18 cellular contexts compared by ENCODE assay signal in genomic region chr9:112555091-112555643, GRCh38.
"Had no signal": no experiment of that assay in that cellular context is flagged by ENCODE, and none has a peak within 500 bp of the region (broad histone marks: within the 10 kb centered on the region; RNA-seq: fewer than 3 reads in every experiment).

No MANE protein-coding gene starts in this region.

- H3K9me3 ChIP-seq: body of pancreas, colonic mucosa, gastroesophageal sphincter, left ventricle myocardium inferior, neutrophil had no signal

- H3K27me3 ChIP-seq: body of pancreas, colonic mucosa, gastroesophageal sphincter, neutrophil had no signal

- H3K4me3 ChIP-seq: body of pancreas, colonic mucosa, gastroesophageal sphincter, left ventricle myocardium inferior, skin epidermis had no signal

- H3K27ac ChIP-seq: gastroesophageal sphincter, left ventricle myocardium inferior, neutrophil had no signal

- H3K36me3 ChIP-seq: colonic mucosa, gastroesophageal sphincter, left ventricle myocardium inferior, neutrophil had no signal

- ATAC-seq: activated CD8-positive, alpha-beta T cell treated with anti-CD3 and anti-CD28 coated beads, Interleukin-2, amount 10 ng/mL, durations not matched to agents 7 days and 5 days; body of pancreas; gastroesophageal sphincter; natural killer cell had no signal

- DNase-seq: activated B cell treated with CpG ODN at 0.5 μM for 24 hours; activated CD8-positive, alpha-beta memory T cell treated with anti-CD3 and anti-CD28 coated beads, Interleukin-2, amount 50 U/mL, for 4 hours; activated CD8-positive, alpha-beta T cell treated with anti-CD3 and anti-CD28 coated beads, Interleukin-2, amount 10 ng/mL, durations not matched to agents 7 days and 5 days; activated effector memory CD4-positive, alpha-beta T cell treated with anti-CD3 and anti-CD28 coated beads, Interleukin-2, amount 50 U/mL, for 16 hours; activated T-cell treated with anti-CD3 and anti-CD28 coated beads, Interleukin-2, amount 50 U/mL, for 48 hours; body of pancreas; central memory CD4-positive, alpha-beta T cell; colonic mucosa; hippocampal formation; left ventricle myocardium inferior; natural killer cell; stimulated activated CD4-positive, alpha-beta T cell treated with anti-CD3 and anti-CD28 coated beads, Interleukin-4, amount 100 ng/mL, for 24 hours; stimulated activated CD8-positive, alpha-beta memory T cell treated with anti-CD3 and anti-CD28 coated beads, Interleukin-4, amount 100 ng/mL, for 48 hours; stimulated activated naive CD4-positive, alpha-beta T cell treated with Interleukin-2 at 50 U/mL for 16 hours; T-helper 2 cell had no signal

- H3K4me1 ChIP-seq: colonic mucosa, gastroesophageal sphincter had no signal
